In the genomic region with DNA sequence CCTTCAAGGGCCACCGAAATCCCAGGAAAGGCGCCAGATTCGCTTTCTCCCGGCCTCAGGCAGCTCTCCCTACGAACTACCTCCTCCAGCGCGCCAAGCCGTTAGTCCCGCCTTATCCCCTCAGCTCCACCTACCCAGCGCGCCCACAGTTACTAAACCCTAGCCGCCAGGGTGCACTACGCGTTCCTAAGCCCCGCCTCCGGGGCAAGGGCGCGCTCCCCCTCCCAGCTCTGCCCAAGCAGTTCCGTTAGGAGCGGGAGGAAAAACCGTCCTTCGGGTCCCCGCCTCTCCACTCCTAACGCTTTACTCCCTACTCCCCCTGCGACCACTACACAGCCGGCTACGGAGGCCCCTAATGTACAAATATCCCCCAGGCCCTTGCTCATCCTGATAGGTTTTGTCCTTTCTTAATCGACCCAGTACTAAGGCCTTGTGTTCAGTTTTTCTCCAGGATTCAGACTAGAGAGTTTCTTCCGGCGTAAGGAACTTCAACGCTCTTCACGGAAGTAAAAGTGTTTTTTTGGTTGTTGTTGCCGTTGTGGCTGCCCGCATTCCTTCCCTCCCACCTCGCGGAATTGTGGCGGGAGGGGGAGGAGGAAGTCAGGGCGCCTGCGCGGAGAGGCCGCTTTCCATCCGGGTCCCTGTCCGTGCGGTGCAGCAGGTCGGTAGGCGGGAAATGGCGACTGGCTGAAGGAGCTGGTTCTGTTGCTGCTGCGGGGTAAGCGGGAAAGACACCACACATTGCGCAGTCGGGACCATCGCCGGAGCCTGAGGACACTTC, we compare ENCODE assay signal across 1 cellular context.
TF ChIP-seq lines count a peak whose summit lies in the region.

A gene (plus strand): TSS at position 655 of the 781 bp plus-strand sequence. CDS start 31,386 bp downstream, outside the sequence.

TF ChIP-seq in HepG2, 621 proteins besides CTCF, POLR2A, EP300 and RAD21 (continued from another document and continues in another):
- TF ChIP-seq RXRB (CRISPR knock-in tag; IDR thresholded peaks at IDR 0.05; ENCODE audit: borderline replicate concordance) (no peak; the same call in 1 of the 2 replicates), SKI (IDR thresholded peaks at IDR 0.05; ENCODE audit: partially characterized antibody) (no peak), KDM1A (CRISPR knock-in tag; IDR thresholded peaks at IDR 0.05) (no peak), NONO (IDR thresholded peaks at IDR 0.05) (no peak), NONO (CRISPR knock-in tag; conservative IDR thresholded peaks at IDR 0.05) (peak; percentile 56), NFYB (CRISPR knock-in tag; IDR thresholded peaks at IDR 0.05) (peak; percentile 58), NFRKB (IDR thresholded peaks at IDR 0.05) (no peak), ZSCAN25 (CRISPR knock-in tag; IDR thresholded peaks at IDR 0.05) (no peak), KAT8 (CRISPR knock-in tag; IDR thresholded peaks at IDR 0.05) (peak; percentile 89), KDM4B (CRISPR knock-in tag; IDR thresholded peaks at IDR 0.05) (no peak), NR2F2 (IDR thresholded peaks at IDR 0.05; ENCODE audit: borderline replicate concordance, low read depth) (no peak), HMG20B (CRISPR knock-in tag; conservative IDR thresholded peaks at IDR 0.05) (peak; percentile 31; the same call in 1 of the 2 replicates), GPN1 (CRISPR knock-in tag; IDR thresholded peaks at IDR 0.05; ENCODE audit: borderline replicate concordance) (no peak), ZBTB8A (CRISPR knock-in tag; IDR thresholded peaks at IDR 0.05; ENCODE audit: borderline replicate concordance, low read depth) (no peak), CHD2 (IDR thresholded peaks at IDR 0.05; ENCODE audit: low read depth, low read length) (no peak), THYN1 (CRISPR knock-in tag; IDR thresholded peaks at IDR 0.05; ENCODE audit: borderline replicate concordance, low read depth) (no peak), ZBTB20 (CRISPR knock-in tag; IDR thresholded peaks at IDR 0.05; ENCODE audit: borderline replicate concordance, low read depth) (no peak), ATF1 (CRISPR knock-in tag; IDR thresholded peaks at IDR 0.05) (peak; percentile 29; the same call in 1 of the 2 replicates), ZNF235 (CRISPR knock-in tag; IDR thresholded peaks at IDR 0.05; ENCODE audit: borderline replicate concordance) (0 out of 2 replicates have a peak, but pooled peaks have one; percentile 74), RFX3 (CRISPR knock-in tag; IDR thresholded peaks at IDR 0.05) (no peak), GFI1 (CRISPR knock-in tag; IDR thresholded peaks at IDR 0.05; ENCODE audit: borderline replicate concordance) (peak; percentile 50; the same call in 1 of the 2 replicates), HNRNPH1 (optimal IDR thresholded peaks at IDR 0.05; ENCODE audit: low read depth, low read length) (peak; percentile 38), ZFP90 (CRISPR knock-in tag; IDR thresholded peaks at IDR 0.05; ENCODE audit: borderline replicate concordance) (0 out of 2 replicates have a peak, but pooled peaks have one; percentile 23), HNRNPUL1 (IDR thresholded peaks at IDR 0.05; ENCODE audit: low read depth, low read length) (no peak), ZNF878 (CRISPR knock-in tag; IDR thresholded peaks at IDR 0.05) (peak; percentile 79; the same call in 1 of the 2 replicates), ZNF343 (CRISPR knock-in tag; IDR thresholded peaks at IDR 0.05) (no peak), HOXA7 (CRISPR knock-in tag; IDR thresholded peaks at IDR 0.05) (no peak), ZFP1 (CRISPR knock-in tag; IDR thresholded peaks at IDR 0.05) (no peak), IRF2 (CRISPR knock-in tag; IDR thresholded peaks at IDR 0.05) (no peak; the same call in 1 of the 2 replicates), DMAP1 (CRISPR knock-in tag; IDR thresholded peaks at IDR 0.05) (peak; percentile 90), SP1 (IDR thresholded peaks at IDR 0.05) (no peak), SP1 (CRISPR knock-in tag; IDR thresholded peaks at IDR 0.05) (peak; percentile 73), FIP1L1 (IDR thresholded peaks at IDR 0.05; ENCODE audit: borderline replicate concordance, insufficient read depth, low read depth, low read length) (no peak), ONECUT2 (CRISPR knock-in tag; IDR thresholded peaks at IDR 0.05) (no peak; the same call in 1 of the 2 replicates), SUZ12 (IDR thresholded peaks at IDR 0.05; ENCODE audit: low read depth, low read length) (no peak), ATM (IDR thresholded peaks at IDR 0.05; ENCODE audit: borderline replicate concordance) (no peak)
- TF ChIP-seq, protein P1, sequence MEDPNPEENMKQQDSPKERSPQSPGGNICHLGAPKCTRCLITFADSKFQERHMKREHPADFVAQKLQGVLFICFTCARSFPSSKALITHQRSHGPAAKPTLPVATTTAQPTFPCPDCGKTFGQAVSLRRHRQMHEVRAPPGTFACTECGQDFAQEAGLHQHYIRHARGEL (CRISPR knock-in tag; IDR thresholded peaks at IDR 0.05), result no peak
- TF ChIP-seq, protein P2, sequence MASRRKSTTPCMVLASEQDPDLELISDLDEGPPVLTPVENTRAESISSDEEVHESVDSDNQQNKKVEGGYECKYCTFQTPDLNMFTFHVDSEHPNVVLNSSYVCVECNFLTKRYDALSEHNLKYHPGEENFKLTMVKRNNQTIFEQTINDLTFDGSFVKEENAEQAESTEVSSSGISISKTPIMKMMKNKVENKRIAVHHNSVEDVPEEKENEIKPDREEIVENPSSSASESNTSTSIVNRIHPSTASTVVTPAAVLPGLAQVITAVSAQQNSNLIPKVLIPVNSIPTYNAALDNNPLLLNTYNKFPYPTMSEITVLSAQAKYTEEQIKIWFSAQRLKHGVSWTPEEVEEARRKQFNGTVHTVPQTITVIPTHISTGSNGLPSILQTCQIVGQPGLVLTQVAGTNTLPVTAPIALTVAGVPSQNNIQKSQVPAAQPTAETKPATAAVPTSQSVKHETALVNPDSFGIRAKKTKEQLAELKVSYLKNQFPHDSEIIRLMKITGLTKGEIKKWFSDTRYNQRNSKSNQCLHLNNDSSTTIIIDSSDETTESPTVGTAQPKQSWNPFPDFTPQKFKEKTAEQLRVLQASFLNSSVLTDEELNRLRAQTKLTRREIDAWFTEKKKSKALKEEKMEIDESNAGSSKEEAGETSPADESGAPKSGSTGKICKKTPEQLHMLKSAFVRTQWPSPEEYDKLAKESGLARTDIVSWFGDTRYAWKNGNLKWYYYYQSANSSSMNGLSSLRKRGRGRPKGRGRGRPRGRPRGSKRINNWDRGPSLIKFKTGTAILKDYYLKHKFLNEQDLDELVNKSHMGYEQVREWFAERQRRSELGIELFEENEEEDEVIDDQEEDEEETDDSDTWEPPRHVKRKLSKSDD (CRISPR knock-in tag; IDR thresholded peaks at IDR 0.05; ENCODE audit: low read depth), result peak; percentile 34; the same call in 1 of the 2 replicates
- TF ChIP-seq, protein P3, sequence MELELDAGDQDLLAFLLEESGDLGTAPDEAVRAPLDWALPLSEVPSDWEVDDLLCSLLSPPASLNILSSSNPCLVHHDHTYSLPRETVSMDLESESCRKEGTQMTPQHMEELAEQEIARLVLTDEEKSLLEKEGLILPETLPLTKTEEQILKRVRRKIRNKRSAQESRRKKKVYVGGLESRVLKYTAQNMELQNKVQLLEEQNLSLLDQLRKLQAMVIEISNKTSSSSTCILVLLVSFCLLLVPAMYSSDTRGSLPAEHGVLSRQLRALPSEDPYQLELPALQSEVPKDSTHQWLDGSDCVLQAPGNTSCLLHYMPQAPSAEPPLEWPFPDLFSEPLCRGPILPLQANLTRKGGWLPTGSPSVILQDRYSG (CRISPR knock-in tag; IDR thresholded peaks at IDR 0.05), result 0 out of 2 replicates have a peak, but pooled peaks have one; percentile 59
- TF ChIP-seq, protein P4, sequence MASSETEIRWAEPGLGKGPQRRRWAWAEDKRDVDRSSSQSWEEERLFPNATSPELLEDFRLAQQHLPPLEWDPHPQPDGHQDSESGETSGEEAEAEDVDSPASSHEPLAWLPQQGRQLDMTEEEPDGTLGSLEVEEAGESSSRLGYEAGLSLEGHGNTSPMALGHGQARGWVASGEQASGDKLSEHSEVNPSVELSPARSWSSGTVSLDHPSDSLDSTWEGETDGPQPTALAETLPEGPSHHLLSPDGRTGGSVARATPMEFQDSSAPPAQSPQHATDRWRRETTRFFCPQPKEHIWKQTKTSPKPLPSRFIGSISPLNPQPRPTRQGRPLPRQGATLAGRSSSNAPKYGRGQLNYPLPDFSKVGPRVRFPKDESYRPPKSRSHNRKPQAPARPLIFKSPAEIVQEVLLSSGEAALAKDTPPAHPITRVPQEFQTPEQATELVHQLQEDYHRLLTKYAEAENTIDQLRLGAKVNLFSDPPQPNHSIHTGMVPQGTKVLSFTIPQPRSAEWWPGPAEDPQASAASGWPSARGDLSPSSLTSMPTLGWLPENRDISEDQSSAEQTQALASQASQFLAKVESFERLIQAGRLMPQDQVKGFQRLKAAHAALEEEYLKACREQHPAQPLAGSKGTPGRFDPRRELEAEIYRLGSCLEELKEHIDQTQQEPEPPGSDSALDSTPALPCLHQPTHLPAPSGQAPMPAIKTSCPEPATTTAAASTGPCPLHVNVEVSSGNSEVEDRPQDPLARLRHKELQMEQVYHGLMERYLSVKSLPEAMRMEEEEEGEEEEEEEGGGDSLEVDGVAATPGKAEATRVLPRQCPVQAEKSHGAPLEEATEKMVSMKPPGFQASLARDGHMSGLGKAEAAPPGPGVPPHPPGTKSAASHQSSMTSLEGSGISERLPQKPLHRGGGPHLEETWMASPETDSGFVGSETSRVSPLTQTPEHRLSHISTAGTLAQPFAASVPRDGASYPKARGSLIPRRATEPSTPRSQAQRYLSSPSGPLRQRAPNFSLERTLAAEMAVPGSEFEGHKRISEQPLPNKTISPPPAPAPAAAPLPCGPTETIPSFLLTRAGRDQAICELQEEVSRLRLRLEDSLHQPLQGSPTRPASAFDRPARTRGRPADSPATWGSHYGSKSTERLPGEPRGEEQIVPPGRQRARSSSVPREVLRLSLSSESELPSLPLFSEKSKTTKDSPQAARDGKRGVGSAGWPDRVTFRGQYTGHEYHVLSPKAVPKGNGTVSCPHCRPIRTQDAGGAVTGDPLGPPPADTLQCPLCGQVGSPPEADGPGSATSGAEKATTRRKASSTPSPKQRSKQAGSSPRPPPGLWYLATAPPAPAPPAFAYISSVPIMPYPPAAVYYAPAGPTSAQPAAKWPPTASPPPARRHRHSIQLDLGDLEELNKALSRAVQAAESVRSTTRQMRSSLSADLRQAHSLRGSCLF (CRISPR knock-in tag; IDR thresholded peaks at IDR 0.05; ENCODE audit: borderline replicate concordance), result no peak
- TF ChIP-seq, protein P5, sequence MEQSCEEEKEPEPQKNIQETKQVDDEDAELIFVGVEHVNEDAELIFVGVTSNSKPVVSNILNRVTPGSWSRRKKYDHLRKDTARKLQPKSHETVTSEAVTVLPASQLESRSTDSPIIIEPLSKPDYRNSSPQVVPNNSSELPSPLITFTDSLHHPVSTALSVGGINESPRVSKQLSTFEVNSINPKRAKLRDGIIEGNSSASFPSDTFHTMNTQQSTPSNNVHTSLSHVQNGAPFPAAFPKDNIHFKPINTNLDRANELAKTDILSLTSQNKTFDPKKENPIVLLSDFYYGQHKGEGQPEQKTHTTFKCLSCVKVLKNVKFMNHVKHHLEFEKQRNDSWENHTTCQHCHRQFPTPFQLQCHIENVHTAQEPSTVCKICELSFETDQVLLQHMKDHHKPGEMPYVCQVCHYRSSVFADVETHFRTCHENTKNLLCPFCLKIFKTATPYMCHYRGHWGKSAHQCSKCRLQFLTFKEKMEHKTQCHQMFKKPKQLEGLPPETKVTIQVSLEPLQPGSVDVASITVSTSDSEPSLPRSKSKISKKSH (CRISPR knock-in tag; IDR thresholded peaks at IDR 0.05; ENCODE audit: borderline replicate concordance), result no peak
- TF ChIP-seq, protein P6, sequence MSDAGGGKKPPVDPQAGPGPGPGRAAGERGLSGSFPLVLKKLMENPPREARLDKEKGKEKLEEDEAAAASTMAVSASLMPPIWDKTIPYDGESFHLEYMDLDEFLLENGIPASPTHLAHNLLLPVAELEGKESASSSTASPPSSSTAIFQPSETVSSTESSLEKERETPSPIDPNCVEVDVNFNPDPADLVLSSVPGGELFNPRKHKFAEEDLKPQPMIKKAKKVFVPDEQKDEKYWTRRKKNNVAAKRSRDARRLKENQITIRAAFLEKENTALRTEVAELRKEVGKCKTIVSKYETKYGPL (CRISPR knock-in tag; IDR thresholded peaks at IDR 0.05), result no peak
- TF ChIP-seq, protein P7, sequence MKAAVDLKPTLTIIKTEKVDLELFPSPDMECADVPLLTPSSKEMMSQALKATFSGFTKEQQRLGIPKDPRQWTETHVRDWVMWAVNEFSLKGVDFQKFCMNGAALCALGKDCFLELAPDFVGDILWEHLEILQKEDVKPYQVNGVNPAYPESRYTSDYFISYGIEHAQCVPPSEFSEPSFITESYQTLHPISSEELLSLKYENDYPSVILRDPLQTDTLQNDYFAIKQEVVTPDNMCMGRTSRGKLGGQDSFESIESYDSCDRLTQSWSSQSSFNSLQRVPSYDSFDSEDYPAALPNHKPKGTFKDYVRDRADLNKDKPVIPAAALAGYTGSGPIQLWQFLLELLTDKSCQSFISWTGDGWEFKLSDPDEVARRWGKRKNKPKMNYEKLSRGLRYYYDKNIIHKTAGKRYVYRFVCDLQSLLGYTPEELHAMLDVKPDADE (CRISPR knock-in tag; IDR thresholded peaks at IDR 0.05), result peak; percentile 53; the same call in 1 of the 2 replicates
- TF ChIP-seq, protein P8, sequence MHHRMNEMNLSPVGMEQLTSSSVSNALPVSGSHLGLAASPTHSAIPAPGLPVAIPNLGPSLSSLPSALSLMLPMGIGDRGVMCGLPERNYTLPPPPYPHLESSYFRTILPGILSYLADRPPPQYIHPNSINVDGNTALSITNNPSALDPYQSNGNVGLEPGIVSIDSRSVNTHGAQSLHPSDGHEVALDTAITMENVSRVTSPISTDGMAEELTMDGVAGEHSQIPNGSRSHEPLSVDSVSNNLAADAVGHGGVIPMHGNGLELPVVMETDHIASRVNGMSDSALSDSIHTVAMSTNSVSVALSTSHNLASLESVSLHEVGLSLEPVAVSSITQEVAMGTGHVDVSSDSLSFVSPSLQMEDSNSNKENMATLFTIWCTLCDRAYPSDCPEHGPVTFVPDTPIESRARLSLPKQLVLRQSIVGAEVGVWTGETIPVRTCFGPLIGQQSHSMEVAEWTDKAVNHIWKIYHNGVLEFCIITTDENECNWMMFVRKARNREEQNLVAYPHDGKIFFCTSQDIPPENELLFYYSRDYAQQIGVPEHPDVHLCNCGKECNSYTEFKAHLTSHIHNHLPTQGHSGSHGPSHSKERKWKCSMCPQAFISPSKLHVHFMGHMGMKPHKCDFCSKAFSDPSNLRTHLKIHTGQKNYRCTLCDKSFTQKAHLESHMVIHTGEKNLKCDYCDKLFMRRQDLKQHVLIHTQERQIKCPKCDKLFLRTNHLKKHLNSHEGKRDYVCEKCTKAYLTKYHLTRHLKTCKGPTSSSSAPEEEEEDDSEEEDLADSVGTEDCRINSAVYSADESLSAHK (CRISPR knock-in tag; IDR thresholded peaks at IDR 0.05; ENCODE audit: borderline replicate concordance), result no peak; the same call in 1 of the 2 replicates
- TF ChIP-seq, protein P9, sequence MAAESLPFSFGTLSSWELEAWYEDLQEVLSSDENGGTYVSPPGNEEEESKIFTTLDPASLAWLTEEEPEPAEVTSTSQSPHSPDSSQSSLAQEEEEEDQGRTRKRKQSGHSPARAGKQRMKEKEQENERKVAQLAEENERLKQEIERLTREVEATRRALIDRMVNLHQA (CRISPR knock-in tag; IDR thresholded peaks at IDR 0.05), result no peak
